In the genomic region with DNA sequence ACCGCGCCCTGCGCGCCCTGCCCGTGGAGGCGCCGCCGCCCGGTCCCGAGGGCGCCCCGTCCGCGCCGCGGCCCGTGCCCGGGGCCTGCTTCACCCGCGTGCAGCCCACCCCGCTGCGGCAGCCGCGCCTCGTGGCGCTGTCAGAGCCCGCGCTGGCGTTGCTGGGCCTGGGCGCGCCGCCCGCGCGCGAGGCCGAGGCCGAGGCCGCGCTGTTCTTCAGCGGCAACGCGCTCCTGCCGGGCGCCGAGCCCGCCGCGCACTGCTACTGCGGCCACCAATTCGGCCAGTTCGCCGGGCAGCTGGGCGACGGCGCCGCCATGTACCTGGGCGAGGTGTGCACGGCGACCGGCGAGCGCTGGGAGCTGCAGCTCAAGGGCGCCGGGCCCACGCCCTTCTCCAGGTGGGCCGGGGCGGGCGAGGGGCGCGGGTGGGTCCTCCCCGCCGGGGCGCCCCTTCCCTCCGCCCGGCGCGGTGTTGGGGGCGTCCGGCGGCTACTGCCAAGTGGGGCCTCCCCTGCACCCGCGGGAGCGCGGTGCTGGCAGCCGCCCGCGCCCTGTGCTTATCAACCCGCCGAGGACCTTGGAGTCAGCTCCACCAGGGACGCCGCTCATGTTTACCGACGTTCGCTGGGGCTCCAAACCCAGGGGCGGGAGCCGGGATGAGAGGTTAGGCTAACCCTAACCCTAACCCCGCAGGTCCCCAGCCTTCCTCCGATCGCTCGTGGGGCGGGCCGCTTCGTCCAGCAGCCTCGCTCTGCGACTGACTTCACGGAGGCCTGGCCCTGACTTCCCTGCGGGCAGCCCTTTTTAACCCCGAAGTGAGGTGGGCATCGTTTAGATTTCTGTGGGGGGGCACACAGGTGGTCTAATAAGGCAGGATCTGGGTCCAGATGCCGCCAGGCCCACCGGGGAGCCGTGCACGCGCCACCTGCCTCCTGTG, we compare ENCODE assay signal across 8 cellular contexts. TPM values are rescaled to one million over a fixed set of nuclear protein-coding genes. Genes with fewer than 3 reads are reported as not detected.
DNase-seq lines count a peak whose midpoint lies in the region; ATAC-seq lines count a peak whose summit lies in the region.

No MANE protein-coding gene starts in this region.

- H3K27me3 Mint-ChIP-seq in activated naive CD8-positive, alpha-beta T cell treated with anti-CD3 and anti-CD28 coated beads, Interleukin-2, amount 10 ng/mL, durations not matched to agents 7 days and 5 days: no peaks in the 10 kb centered on the region

- no peaks in the 10 kb centered on the region for H3K9me3 Mint-ChIP-seq in activated naive CD8-positive, alpha-beta T cell treated with anti-CD3 and anti-CD28 coated beads, Interleukin-2, amount 10 ng/mL, durations not matched to agents 7 days and 5 days
- H3K9me3 Mint-ChIP-seq in stimulated activated effector memory CD8-positive, alpha-beta T cell treated with anti-CD3 and anti-CD28 coated beads, Interleukin-12 subunit alpha, Interleukin-12 subunit beta, amount 100 ng/mL, for 72 hours: no peaks in the 10 kb centered on the region

- H3K4me2 ChIP-seq in BLaER1: peak overlapping the region; percentile 89

- H3K4me3 Mint-ChIP-seq in activated naive CD8-positive, alpha-beta T cell treated with anti-CD3 and anti-CD28 coated beads, Interleukin-2, amount 10 ng/mL, durations not matched to agents 7 days and 5 days: peak overlapping the region; percentile 88
- H3K4me3 Mint-ChIP-seq in stimulated activated effector memory CD8-positive, alpha-beta T cell treated with anti-CD3 and anti-CD28 coated beads, Interleukin-12 subunit alpha, Interleukin-12 subunit beta, amount 100 ng/mL, for 72 hours: peak overlapping the region; percentile 73

- H3K9ac ChIP-seq in BLaER1 (peak overlapping the region; percentile 95), iPS-18a (ENCODE audit: low read length) (peak overlapping the region; percentile 39)

- peak overlapping the region; percentile 42 for H3K27ac Mint-ChIP-seq in activated naive CD8-positive, alpha-beta T cell treated with anti-CD3 and anti-CD28 coated beads, Interleukin-2, amount 10 ng/mL, durations not matched to agents 7 days and 5 days
- peak overlapping the region; percentile 82 for H3K27ac Mint-ChIP-seq in stimulated activated effector memory CD8-positive, alpha-beta T cell treated with anti-CD3 and anti-CD28 coated beads, Interleukin-12 subunit alpha, Interleukin-12 subunit beta, amount 100 ng/mL, for 72 hours

- H3K27ac ChIP-seq in BLaER1 (peak overlapping the region; percentile 93), iPS-18a (ENCODE audit: low read length) (no peak overlapping the region)

- ATAC-seq in GM19455 (IDR thresholded peaks at IDR 0.05; ENCODE audit: unreplicated experiment) (peak; percentile 18), HG03571 (IDR thresholded peaks at IDR 0.05; ENCODE audit: unreplicated experiment) (peak; percentile 12)
- ATAC-seq in activated naive CD8-positive, alpha-beta T cell treated with anti-CD3 and anti-CD28 coated beads, Interleukin-2, amount 10 ng/mL, durations not matched to agents 7 days and 5 days (ENCODE audit: low read depth): peak; percentile 22
- peak; percentile 51 for ATAC-seq in stimulated activated effector memory CD8-positive, alpha-beta T cell treated with anti-CD3 and anti-CD28 coated beads, Interleukin-12 subunit alpha, Interleukin-12 subunit beta, amount 100 ng/mL, for 72 hours

- H3K36me3 Mint-ChIP-seq in activated naive CD8-positive, alpha-beta T cell treated with anti-CD3 and anti-CD28 coated beads, Interleukin-2, amount 10 ng/mL, durations not matched to agents 7 days and 5 days: peaks cover 14% of the 10 kb centered on the region
- H3K36me3 Mint-ChIP-seq in stimulated activated effector memory CD8-positive, alpha-beta T cell treated with anti-CD3 and anti-CD28 coated beads, Interleukin-12 subunit alpha, Interleukin-12 subunit beta, amount 100 ng/mL, for 72 hours: peaks cover 66% of the 10 kb centered on the region

- H3K4me3 ChIP-seq in BLaER1 (peak overlapping the region; percentile 96), iPS-18a (ENCODE audit: low read length) (peak overlapping the region; percentile 69)

- H3K27me3 ChIP-seq in BLaER1: no peaks in the 10 kb centered on the region
- no peaks in the 10 kb centered on the region for H3K27me3 ChIP-seq in iPS-18a (ENCODE audit: control insufficient read depth, insufficient read depth, low read length)

- POLR2A ChIA-PET in activated naive CD8-positive, alpha-beta T cell treated with anti-CD3 and anti-CD28 coated beads, Interleukin-2, amount 10 ng/mL, durations not matched to agents 7 days and 5 days (lab: Charles Lee): interaction anchor here (1.2 to 1.4 kb wide), 3 partner anchors 10 to 14 kb away, joined by 3 to 23 read pairs (median 4); no protein-coding TSS in a partner anchor

- H3K36me3 ChIP-seq in BLaER1 (peaks cover 63% of the 10 kb centered on the region), iPS-18a (ENCODE audit: control insufficient read depth, low read depth, low read length) (peaks cover 12% of the 10 kb centered on the region)

- DNase-seq in activated naive CD8-positive, alpha-beta T cell treated with anti-CD3 and anti-CD28 coated beads, Interleukin-2, amount 10 ng/mL, durations not matched to agents 7 days and 5 days: no peak
- DNase-seq in stimulated activated effector memory CD8-positive, alpha-beta T cell treated with anti-CD3 and anti-CD28 coated beads, Interleukin-12 subunit alpha, Interleukin-12 subunit beta, amount 100 ng/mL, for 72 hours (ENCODE audit: low spot score in 2 of 2): no peak
- DNase-seq in activated CD4-positive, CD25-positive, alpha-beta regulatory T cell (lab: John Stamatoyannopoulos, UW): no peak
- DNase-seq in activated CD8-positive, alpha-beta memory T cell treated with anti-CD3 and anti-CD28 coated beads, Interleukin-2, amount 50 U/mL, for 48 hours: no peak

- peaks cover 17% of the 10 kb centered on the region for H3K4me1 Mint-ChIP-seq in activated naive CD8-positive, alpha-beta T cell treated with anti-CD3 and anti-CD28 coated beads, Interleukin-2, amount 10 ng/mL, durations not matched to agents 7 days and 5 days
- peaks cover 36% of the 10 kb centered on the region for H3K4me1 Mint-ChIP-seq in stimulated activated effector memory CD8-positive, alpha-beta T cell treated with anti-CD3 and anti-CD28 coated beads, Interleukin-12 subunit alpha, Interleukin-12 subunit beta, amount 100 ng/mL, for 72 hours

- peaks cover 85% of the 10 kb centered on the region for H3K4me1 ChIP-seq in BLaER1
- H3K4me1 ChIP-seq in iPS-18a (ENCODE audit: control insufficient read depth, low read depth, low read length): peaks cover 9% of the 10 kb centered on the region

- H3K9me3 ChIP-seq in BLaER1 (no peaks in the 10 kb centered on the region), iPS-18a (ENCODE audit: control insufficient read depth, low read depth, low read length) (no peaks in the 10 kb centered on the region)

- peaks cover 78% of the 10 kb centered on the region for H4K20me1 ChIP-seq in BLaER1

RNA-seq across cellular contexts. Expression of a gene that starts 0.6 kb away (rescaled TPM):
- 10 to 100 TPM; 27.9 to 33.3 TPM for total RNA-seq in activated naive CD8-positive, alpha-beta T cell treated with anti-CD3 and anti-CD28 coated beads, Interleukin-2, amount 10 ng/mL, durations not matched to agents 7 days and 5 days

RNA-seq across cellular contexts. Expression of a gene that starts 15.7 kb away (rescaled TPM):
- 100 to 1,000 TPM; 116 to 121 TPM for total RNA-seq in activated naive CD8-positive, alpha-beta T cell treated with anti-CD3 and anti-CD28 coated beads, Interleukin-2, amount 10 ng/mL, durations not matched to agents 7 days and 5 days

RNA-seq across cellular contexts. Expression of a gene that starts 30.9 kb away (rescaled TPM):
- under 1 TPM; 0.11 TPM for total RNA-seq in activated naive CD8-positive, alpha-beta T cell treated with anti-CD3 and anti-CD28 coated beads, Interleukin-2, amount 10 ng/mL, durations not matched to agents 7 days and 5 days

RNA-seq across cellular contexts. Expression of a gene that starts 43.4 kb away (rescaled TPM):
- 10 to 100 TPM; 92.2 to 94.5 TPM for total RNA-seq in activated naive CD8-positive, alpha-beta T cell treated with anti-CD3 and anti-CD28 coated beads, Interleukin-2, amount 10 ng/mL, durations not matched to agents 7 days and 5 days

RNA-seq across cellular contexts. Expression of a gene that starts 49.6 kb away (rescaled TPM):
- total RNA-seq in activated naive CD8-positive, alpha-beta T cell treated with anti-CD3 and anti-CD28 coated beads, Interleukin-2, amount 10 ng/mL, durations not matched to agents 7 days and 5 days: 100 to 1,000 TPM in 1 of 2 experiments, 10 to 100 TPM in 1; 99.1 to 111 TPM
